17 cellular contexts compared by ENCODE assay signal in the genomic region with DNA sequence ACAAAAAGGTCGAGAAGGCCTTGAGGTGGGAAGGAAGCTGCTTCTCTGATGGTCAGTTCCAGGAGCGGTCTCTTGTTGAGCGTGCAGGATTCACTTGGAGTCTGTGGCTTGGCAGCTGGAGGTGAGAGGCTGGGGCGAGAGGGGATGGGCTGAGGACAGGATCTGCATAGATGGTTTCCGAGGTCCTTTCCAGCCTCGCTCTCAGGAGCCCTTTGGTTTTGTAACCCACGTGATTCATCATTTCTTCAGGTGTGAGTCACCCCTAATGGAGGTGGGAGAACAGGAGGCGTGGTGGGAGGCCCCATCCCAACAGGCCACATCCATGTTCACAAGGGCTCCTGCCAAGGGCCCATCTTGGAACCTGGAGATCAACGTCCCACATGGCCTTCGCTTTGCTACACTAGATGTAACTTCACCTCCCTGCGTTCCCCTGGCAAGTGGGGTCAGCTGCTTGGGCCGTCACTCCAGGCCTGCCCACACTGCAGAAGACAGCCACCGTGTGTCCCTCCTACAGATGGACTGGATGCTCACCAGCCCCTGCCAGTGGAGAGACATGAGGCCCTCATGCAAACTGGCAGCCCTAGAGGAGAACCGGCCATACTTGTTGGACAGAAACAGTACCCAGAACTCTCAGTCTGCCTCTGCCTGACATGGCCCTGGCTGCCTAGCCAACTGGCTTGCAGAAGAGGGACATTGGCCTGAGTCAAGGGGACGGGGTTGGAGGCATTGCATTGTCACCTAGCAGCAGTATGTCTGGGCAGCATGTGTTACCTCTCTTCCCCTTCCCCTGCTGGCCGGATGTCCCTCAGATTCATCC. TPM values are rescaled to one million over a fixed set of nuclear protein-coding genes. Genes with fewer than 3 reads are reported as not detected.
DNase-seq lines count a peak whose midpoint lies in the region; ATAC-seq lines count a peak whose summit lies in the region.
"Had no signal": no experiment of that assay in that cellular context is flagged by ENCODE, and none has a peak within 500 bp of the region (broad histone marks: within the 10 kb centered on the region; RNA-seq: fewer than 3 reads in every experiment).

No MANE protein-coding gene starts in this region.

- DNase-seq in stimulated activated naive CD8-positive, alpha-beta T cell treated with anti-CD3 and anti-CD28 coated beads, Interleukin-15, amount 100 ng/mL, for 72 hours = no peak
- no peak for DNase-seq in stimulated activated naive CD8-positive, alpha-beta T cell treated with anti-CD3 and anti-CD28 coated beads, Interleukin-15, Interleukin-2, amounts not matched to agents 100 U/mL and 50 U/mL, for 24 hours
- no peak for DNase-seq in activated T-helper 1 cell treated with anti-CD3 and anti-CD28 coated beads, Interleukin-12 subunit alpha, Interleukin-12 subunit beta, Interleukin-2, Interleukin-4 antibody, amounts not matched to agents 30 ng/mL and 10 ng/mL and 1 ng/mL, durations not matched to agents 14 hours and 24 hours and 36 hours (ENCODE audit: low spot score)
- DNase-seq in left lobe of liver (ENCODE audit: low spot score) (peak; percentile 47), pons (ENCODE audit: low spot score) (no peak), H4 (ENCODE audit: low spot score) (no peak), DMS153 (lab: John Stamatoyannopoulos, UW) (no peak)
- DNase-seq: activated CD4-positive, alpha-beta T cell treated with anti-CD3 and anti-CD28 coated beads, Interleukin-2, amount 50 U/mL, for 4 hours; activated effector memory CD4-positive, alpha-beta T cell treated with Interleukin-2 at 50 U/mL for 16 hours; DMS79 treated with DMSO at 0.1 percent for 48 hours; left lung; MG63; NCI-H1694 treated with DMSO at 0.1 percent for 48 hours; NCI-H446 treated with DMSO at 0.1 percent for 48 hours; SJCRH30; stimulated activated CD4-positive, alpha-beta T cell treated with anti-CD3 and anti-CD28 coated beads, Interleukin-15, amount 100 ng/mL, for 24 hours had no signal

- H3K4me3 Mint-ChIP-seq in stimulated activated naive CD8-positive, alpha-beta T cell treated with anti-CD3 and anti-CD28 coated beads, Interleukin-15, amount 100 ng/mL, for 72 hours = peak overlapping the region; percentile 15 to 28
- peak overlapping the region; percentile 60 for H3K4me3 Mint-ChIP-seq in activated T-helper 1 cell treated with anti-CD3 and anti-CD28 coated beads, Interleukin-12 subunit alpha, Interleukin-12 subunit beta, Interleukin-2, Interleukin-4 antibody, amounts not matched to agents 30 ng/mL and 10 ng/mL and 1 ng/mL, durations not matched to agents 14 hours and 24 hours and 36 hours

- ATAC-seq in stimulated activated naive CD8-positive, alpha-beta T cell treated with anti-CD3 and anti-CD28 coated beads, Interleukin-15, amount 100 ng/mL, for 72 hours = no peak
- no peak for ATAC-seq in stimulated activated naive CD8-positive, alpha-beta T cell treated with anti-CD3 and anti-CD28 coated beads, Interleukin-15, Interleukin-2, amounts not matched to agents 100 U/mL and 50 U/mL, for 24 hours
- ATAC-seq in left lobe of liver (no peak), GM18858 (IDR thresholded peaks at IDR 0.05; ENCODE audit: unreplicated experiment) (no peak)
- ATAC-seq: left lung had no signal

- H3K27ac Mint-ChIP-seq in stimulated activated naive CD8-positive, alpha-beta T cell treated with anti-CD3 and anti-CD28 coated beads, Interleukin-15, amount 100 ng/mL, for 72 hours = no peak overlapping the region
- H3K27ac Mint-ChIP-seq in activated T-helper 1 cell treated with anti-CD3 and anti-CD28 coated beads, Interleukin-12 subunit alpha, Interleukin-12 subunit beta, Interleukin-2, Interleukin-4 antibody, amounts not matched to agents 30 ng/mL and 10 ng/mL and 1 ng/mL, durations not matched to agents 14 hours and 24 hours and 36 hours = peak overlapping the region; percentile 52

- H3K36me3 Mint-ChIP-seq in activated T-helper 1 cell treated with anti-CD3 and anti-CD28 coated beads, Interleukin-12 subunit alpha, Interleukin-12 subunit beta, Interleukin-2, Interleukin-4 antibody, amounts not matched to agents 30 ng/mL and 10 ng/mL and 1 ng/mL, durations not matched to agents 14 hours and 24 hours and 36 hours (ENCODE audit: low read depth) = no peaks in the 10 kb centered on the region

- no peaks in the 10 kb centered on the region for H3K9me3 Mint-ChIP-seq in stimulated activated naive CD8-positive, alpha-beta T cell treated with anti-CD3 and anti-CD28 coated beads, Interleukin-15, amount 100 ng/mL, for 72 hours
- H3K9me3 Mint-ChIP-seq in activated T-helper 1 cell treated with anti-CD3 and anti-CD28 coated beads, Interleukin-12 subunit alpha, Interleukin-12 subunit beta, Interleukin-2, Interleukin-4 antibody, amounts not matched to agents 30 ng/mL and 10 ng/mL and 1 ng/mL, durations not matched to agents 14 hours and 24 hours and 36 hours = no peaks in the 10 kb centered on the region

- peaks cover 84% of the 10 kb centered on the region for H3K27me3 Mint-ChIP-seq in stimulated activated naive CD8-positive, alpha-beta T cell treated with anti-CD3 and anti-CD28 coated beads, Interleukin-15, amount 100 ng/mL, for 72 hours
- peaks cover 47% of the 10 kb centered on the region for H3K27me3 Mint-ChIP-seq in activated T-helper 1 cell treated with anti-CD3 and anti-CD28 coated beads, Interleukin-12 subunit alpha, Interleukin-12 subunit beta, Interleukin-2, Interleukin-4 antibody, amounts not matched to agents 30 ng/mL and 10 ng/mL and 1 ng/mL, durations not matched to agents 14 hours and 24 hours and 36 hours (ENCODE audit: insufficient read depth)

- intact Hi-C loops in activated T-helper 1 cell treated with anti-CD3 and anti-CD28 coated beads, Interleukin-12 subunit alpha, Interleukin-12 subunit beta, Interleukin-2, Interleukin-4 antibody, amounts not matched to agents 30 ng/mL and 10 ng/mL and 1 ng/mL, durations not matched to agents 14 hours and 24 hours and 36 hours (cut with micrococcal nuclease) = no loop called here

- H3K4me1 Mint-ChIP-seq in stimulated activated naive CD8-positive, alpha-beta T cell treated with anti-CD3 and anti-CD28 coated beads, Interleukin-15, amount 100 ng/mL, for 72 hours = peaks cover 25% of the 10 kb centered on the region
- H3K4me1 Mint-ChIP-seq in activated T-helper 1 cell treated with anti-CD3 and anti-CD28 coated beads, Interleukin-12 subunit alpha, Interleukin-12 subunit beta, Interleukin-2, Interleukin-4 antibody, amounts not matched to agents 30 ng/mL and 10 ng/mL and 1 ng/mL, durations not matched to agents 14 hours and 24 hours and 36 hours (ENCODE audit: low read depth) = peaks cover 5% of the 10 kb centered on the region

RNA-seq across cellular contexts. Expression of gene PCSK6, which starts 1.6 kb away (rescaled TPM):
- total RNA-seq in activated T-helper 1 cell treated with anti-CD3 and anti-CD28 coated beads, Interleukin-12 subunit alpha, Interleukin-12 subunit beta, Interleukin-2, Interleukin-4 antibody, amounts not matched to agents 30 ng/mL and 10 ng/mL and 1 ng/mL, durations not matched to agents 14 hours and 24 hours and 36 hours = 3.0 and 3.7 TPM in 2 replicates
- 180 TPM for total RNA-seq in left lobe of liver
- total RNA-seq in H4 (2014; rRNA removed; shearing (Covaris generic)) = not detected in 2 replicates

Comparison
In these comparisons a context has a peak if more than half of its experiments do, and no peak if none do; other contexts are left out.
1. RNA of gene PCSK6, which starts 1.6 kb away (total RNA-seq): 180 TPM in left lobe of liver (single experiment); 3.0 to 3.7 TPM in activated T-helper 1 cell treated with anti-CD3 and anti-CD28 coated beads, Interleukin-12 subunit alpha, Interleukin-12 subunit beta, Interleukin-2, Interleukin-4 antibody, amounts not matched to agents 30 ng/mL and 10 ng/mL and 1 ng/mL, durations not matched to agents 14 hours and 24 hours and 36 hours and not detected in H4; every median in the first group is over 10 times any median in the second.